ENCODE assay signal across 15 cellular contexts in genomic region chr4:7519638-7520373, GRCh38.
DNase-seq lines count a peak whose midpoint lies in the region; ATAC-seq, FAIRE-seq and TF ChIP-seq lines count a peak whose summit lies in the region.
"Had no signal": no experiment of that assay in that cellular context is flagged by ENCODE, and none has a peak within 500 bp of the region (broad histone marks: within the 10 kb centered on the region; RNA-seq: fewer than 3 reads in every experiment).

No MANE protein-coding gene starts in this region.

- H3K27ac Mint-ChIP-seq in immature natural killer cell = peak overlapping the region in 1 of 6 donors; percentile 70
- no peak overlapping the region for H3K27ac Mint-ChIP-seq in activated CD4-positive, alpha-beta T cell treated with anti-CD3 and anti-CD28 coated beads for 36 hours
- H3K27ac Mint-ChIP-seq: IgD-negative memory B cell, T-cell had no signal

- peaks cover 53 to 55% of the 10 kb centered on the region in 2 donors for H3K4me1 Mint-ChIP-seq in immature natural killer cell
- H3K4me1 Mint-ChIP-seq in activated CD4-positive, alpha-beta T cell treated with anti-CD3 and anti-CD28 coated beads for 36 hours = no peaks in the 10 kb centered on the region

- DNase-seq in BE2C (peak; percentile 86), HCT116 (ENCODE audit: low read depth, low spot score) (no peak), SJCRH30 (peak; percentile 57 to 70), immature natural killer cell (no peak), frontal cortex (ENCODE audit: low spot score in 2 of 2) (no peak), kidney (no peak)
- DNase-seq in activated CD4-positive, alpha-beta T cell treated with anti-CD3 and anti-CD28 coated beads for 36 hours = no peak
- DNase-seq: H7, NCI-H510A, T-cell had no signal

- no peaks in the 10 kb centered on the region for H3K79me2 ChIP-seq in HCT116 (ENCODE audit: insufficient read depth, low read length)

- peaks cover 22% of the 10 kb centered on the region for H3K4me1 ChIP-seq in BE2C
- H3K4me1 ChIP-seq in HCT116 (ENCODE audit: control insufficient read depth in 1 of 2, insufficient read depth in 2 of 2, low read length in 2 of 2) = no peaks in the 10 kb centered on the region
- H3K4me1 ChIP-seq in SJCRH30 = peaks cover 21% of the 10 kb centered on the region
- no peaks in the 10 kb centered on the region for H3K4me1 ChIP-seq in kidney (ENCODE audit: control insufficient read depth in 1 of 2, insufficient read depth in 1 of 2, low read depth in 1 of 2, low read length in 2 of 2)

- POLR2A ChIA-PET in HCT116 (lab: Charles Lee) = no interaction called here
- POLR2A ChIA-PET in activated CD4-positive, alpha-beta T cell treated with anti-CD3 and anti-CD28 coated beads for 36 hours (lab: Charles Lee) = no interaction called here

- FAIRE-seq in frontal cortex (lab: Jason Lieb, UNC) = no peak
- no peak for FAIRE-seq in kidney (lab: Jason Lieb, UNC)
- FAIRE-seq: D721Med, HTR-8/SVneo had no signal

- H3K9me3 ChIP-seq in BE2C (no peaks in the 10 kb centered on the region), HCT116 (ENCODE audit: control insufficient read depth in 1 of 2, insufficient read depth in 1 of 2, low read depth in 1 of 2, low read length in 2 of 2) (no peaks in the 10 kb centered on the region), SJCRH30 (replicated peaks) (no peaks in the 10 kb centered on the region), kidney (ENCODE audit: control insufficient read depth in 1 of 2, low read length in 2 of 2) (no peaks in the 10 kb centered on the region)

- TF ChIP-seq RAD21 in HCT116 (IDR thresholded peaks at IDR 0.05; ENCODE audit: low read depth) = no peak

- H3K9ac ChIP-seq in HCT116 (ENCODE audit: low read length) (no peak overlapping the region), kidney (ENCODE audit: low read length in 2 of 2) (no peak overlapping the region)

- no peaks in the 10 kb centered on the region for H4K20me1 ChIP-seq in HCT116 (ENCODE audit: insufficient read depth)

- no peaks in the 10 kb centered on the region for H3K27me3 ChIP-seq in BE2C
- H3K27me3 ChIP-seq in HCT116 (ENCODE audit: insufficient read depth, low read length) = peaks cover 40% of the 10 kb centered on the region
- peaks cover 16% of the 10 kb centered on the region; the same call in 1 of the 2 replicates for H3K27me3 ChIP-seq in SJCRH30

- TF ChIP-seq POLR2A in HCT116 (IDR thresholded peaks at IDR 0.05; ENCODE audit: borderline replicate concordance, extremely low read depth, insufficient read depth, insufficient read length) = no peak

- intact Hi-C loops in HCT116 (cut with micrococcal nuclease) = no loop called here
- intact Hi-C loops in activated CD4-positive, alpha-beta T cell treated with anti-CD3 and anti-CD28 coated beads for 36 hours (cut with DNase I, micrococcal nuclease) = no loop called here
- intact Hi-C loops in kidney (cut with DNase I) = no loop called here

- H2AFZ ChIP-seq in HCT116 (ENCODE audit: low read depth, low read length, poor library complexity, severe bottlenecking) = no peak overlapping the region

- H3K27me3 Mint-ChIP-seq in immature natural killer cell (ENCODE audit: low read depth in 3 of 3) = peaks cover 4 to 10% (median 9%) of the 10 kb centered on the region in 3 donors
- H3K27me3 Mint-ChIP-seq in activated CD4-positive, alpha-beta T cell treated with anti-CD3 and anti-CD28 coated beads for 36 hours = peaks cover 20% of the 10 kb centered on the region

- CTCF ChIA-PET in HCT116 (lab: Charles Lee) = no interaction called here
- CTCF ChIA-PET in activated CD4-positive, alpha-beta T cell treated with anti-CD3 and anti-CD28 coated beads for 36 hours (lab: Charles Lee) = no interaction called here

- TF ChIP-seq CTCF in BE2C (IDR thresholded peaks at IDR 0.05; ENCODE audit: low read depth, low read length) (no peak), HCT116 (IDR thresholded peaks at IDR 0.05 in 2 of 3, conservative IDR thresholded peaks at IDR 0.05 in 1 of 3; ENCODE audit: borderline replicate concordance in 1 of 3, insufficient read depth in 1 of 3, low read depth in 2 of 3, low read length in 2 of 3) (no peak), kidney (IDR thresholded peaks at IDR 0.05; ENCODE audit: borderline replicate concordance, extremely low read depth, insufficient read depth) (no peak)

- no peaks in the 10 kb centered on the region for H3K9me3 Mint-ChIP-seq in immature natural killer cell
- H3K9me3 Mint-ChIP-seq in activated CD4-positive, alpha-beta T cell treated with anti-CD3 and anti-CD28 coated beads for 36 hours (ENCODE audit: low read depth) = no peaks in the 10 kb centered on the region
- H3K9me3 Mint-ChIP-seq: IgD-negative memory B cell, T-cell had no signal

- H3K36me3 ChIP-seq in BE2C = no peaks in the 10 kb centered on the region
- H3K36me3 ChIP-seq in HCT116 (ENCODE audit: control insufficient read depth in 1 of 2, insufficient read depth in 2 of 2, low read length in 2 of 2) = no peaks in the 10 kb centered on the region
- H3K36me3 ChIP-seq in SJCRH30 = no peaks in the 10 kb centered on the region
- H3K36me3 ChIP-seq in kidney (ENCODE audit: control insufficient read depth in 1 of 2, insufficient read depth in 2 of 2, low read length in 2 of 2) = no peaks in the 10 kb centered on the region

- RAD21 ChIA-PET in HCT116 (lab: Charles Lee; ENCODE audit: low non-redundant PET in 1 of 2, low total read pairs in 2 of 2, uncharacterized antibody in 2 of 2, unreplicated experiment in 2 of 2) = no interaction called here

- H3K27ac ChIP-seq in HCT116 (ENCODE audit: low read depth, low read length) = no peak overlapping the region
- H3K27ac ChIP-seq in SJCRH30 = peak overlapping the region; percentile 34; the same call in 1 of the 2 replicates
- no peak overlapping the region for H3K27ac ChIP-seq in kidney (ENCODE audit: low read depth in 2 of 2, low read length in 2 of 2)
- H3K27ac ChIP-seq: C4-2B had no signal

- no peaks in the 10 kb centered on the region for H3K9me2 ChIP-seq in HCT116 (ENCODE audit: insufficient read depth)

- H3K4me3 ChIP-seq in BE2C (ENCODE audit: low read depth, low read length) = peak overlapping the region; percentile 8; the same call in 1 of the 2 replicates
- H3K4me3 ChIP-seq in HCT116 (replicated peaks in 1 of 2; ENCODE audit: low read depth in 1 of 2, low read length in 2 of 2) = no peak overlapping the region
- H3K4me3 ChIP-seq in SJCRH30 = no peak overlapping the region
- H3K4me3 ChIP-seq in kidney (ENCODE audit: low read length in 2 of 2) = no peak overlapping the region

- no peak overlapping the region for H3K4me2 ChIP-seq in HCT116 (ENCODE audit: low read length)

- no TSS peak for BruUV-seq in HCT116 (replicated peaks; lab: Mats Ljungman, UMichigan)

- H3K4me3 Mint-ChIP-seq in immature natural killer cell = peak overlapping the region in 3 of 5 donors; percentile 4 to 9 (median 7)
- no peak overlapping the region for H3K4me3 Mint-ChIP-seq in activated CD4-positive, alpha-beta T cell treated with anti-CD3 and anti-CD28 coated beads for 36 hours
- H3K4me3 Mint-ChIP-seq: T-cell had no signal

- ATAC-seq in HCT116 (peak; percentile 25; the same call in 1 of the 2 replicates), HG02885 (IDR thresholded peaks at IDR 0.05; ENCODE audit: poor library complexity, unreplicated experiment) (no peak)
- no peak for ATAC-seq in activated CD4-positive, alpha-beta T cell treated with anti-CD3 and anti-CD28 coated beads for 36 hours
- ATAC-seq: T-cell had no signal

- no peaks in the 10 kb centered on the region for H3K36me3 Mint-ChIP-seq in immature natural killer cell
- H3K36me3 Mint-ChIP-seq in activated CD4-positive, alpha-beta T cell treated with anti-CD3 and anti-CD28 coated beads for 36 hours (ENCODE audit: low read depth) = no peaks in the 10 kb centered on the region
- H3K36me3 Mint-ChIP-seq: IgD-negative memory B cell, T-cell had no signal

TF ChIP-seq in HCT116, 20 proteins besides CTCF, POLR2A, EP300 and RAD21 (continues in another document):
- TF ChIP-seq POLR2AphosphoS5 (IDR thresholded peaks at IDR 0.05; ENCODE audit: low read depth, low read length) (no peak), ZBTB33 (IDR thresholded peaks at IDR 0.05; ENCODE audit: extremely low read depth, insufficient replicate concordance, low read length) (no peak), REST (IDR thresholded peaks at IDR 0.05; ENCODE audit: low read depth) (no peak)

Comparison
In these comparisons a context has a peak if more than half of its experiments do, and no peak if none do; other contexts are left out.
1. DNase-seq: peak in BE2C (single experiment) and SJCRH30 (2 of 2); none in HCT116 (single experiment), immature natural killer cell (0 of 3), frontal cortex (0 of 2), activated CD4-positive, alpha-beta T cell treated with anti-CD3 and anti-CD28 coated beads for 36 hours (single experiment) and kidney (single experiment).